ENCODE assay signal across 11 cellular contexts in genomic region chr14:103854822-103855733, GRCh38. TPM values are rescaled to one million over a fixed set of nuclear protein-coding genes. Genes with fewer than 3 reads are reported as not detected.
A peak's percentile ranks its signal among the peaks of the same experiment; 100 is the strongest.
DNase-seq lines count a peak whose midpoint lies in the region; ATAC-seq and TF ChIP-seq lines count a peak whose summit lies in the region.
"Had no signal": no experiment of that assay in that cellular context is flagged by ENCODE, and none has a peak within 500 bp of the region (broad histone marks: within the 10 kb centered on the region; RNA-seq: fewer than 3 reads in every experiment).

No MANE protein-coding gene starts in this region.

- no peak overlapping the region for H3K27ac Mint-ChIP-seq in Caco-2 (ENCODE audit: unreplicated experiment)
- H3K27ac Mint-ChIP-seq: activated naive CD8-positive, alpha-beta T cell had no signal

- peaks cover 8% of the 10 kb centered on the region for H3K4me1 Mint-ChIP-seq in Caco-2 (ENCODE audit: low read depth, unreplicated experiment)
- H3K4me1 Mint-ChIP-seq: immature natural killer cell had no signal

- H3K36me3 ChIP-seq in Caco-2 (ENCODE audit: control insufficient read depth, insufficient read depth, low read length) (no peaks in the 10 kb centered on the region), mucosa of rectum (ENCODE audit: control insufficient read depth in 2 of 2, insufficient read depth in 2 of 2, low read length in 2 of 2) (no peaks in the 10 kb centered on the region)

- no peak for ATAC-seq in HG02970 (IDR thresholded peaks at IDR 0.05; ENCODE audit: low FRiP score, unreplicated experiment)
- no peak for ATAC-seq in activated CD4-positive, CD25-positive, alpha-beta regulatory T cell treated with anti-CD3 and anti-CD28 coated beads, Interleukin-2, amount 50 U/mL, for 24 hours
- ATAC-seq: Panc1 had no signal

- no peak for TF ChIP-seq CTCF in Caco-2 (IDR thresholded peaks at IDR 0.05; ENCODE audit: insufficient read depth in 1 of 2, low read depth in 1 of 2, low read length in 1 of 2, severe bottlenecking in 1 of 2, unreplicated experiment in 1 of 2)

- H3K27ac ChIP-seq in mucosa of rectum (ENCODE audit: low read depth in 2 of 2, low read length in 2 of 2), result peak overlapping the region; percentile 32 to 51

- no peaks in the 10 kb centered on the region for H3K36me3 Mint-ChIP-seq in Caco-2 (ENCODE audit: insufficient read depth, unreplicated experiment)
- H3K36me3 Mint-ChIP-seq: activated naive CD8-positive, alpha-beta T cell; immature natural killer cell had no signal

- H3K4me1 ChIP-seq in Caco-2, result peaks cover 14% of the 10 kb centered on the region
- peaks cover 11 to 12% of the 10 kb centered on the region in 2 donors for H3K4me1 ChIP-seq in mucosa of rectum (ENCODE audit: control insufficient read depth in 2 of 2, insufficient read depth in 2 of 2, low read length in 2 of 2)

- H3K27me3 ChIP-seq in Caco-2 (replicated peaks; ENCODE audit: control insufficient read depth, insufficient read depth, low read length) (no peaks in the 10 kb centered on the region), mucosa of rectum (ENCODE audit: control insufficient read depth in 2 of 2, insufficient read depth in 2 of 2, low read length in 2 of 2) (no peaks in the 10 kb centered on the region)

- H3K4me3 ChIP-seq in Caco-2 (ENCODE audit: low read depth, low read length), result no peak overlapping the region
- no peak overlapping the region for H3K4me3 ChIP-seq in mucosa of rectum (ENCODE audit: low read length in 2 of 2)

- CTCF ChIA-PET in Caco-2 (lab: Charles Lee), result interaction anchor here (0.6 kb wide), 2 partner anchors 27 to 43 kb away, joined by 4 read pairs; no protein-coding TSS in a partner anchor

- intact Hi-C loops in Caco-2 (cut with micrococcal nuclease; ENCODE audit: unreplicated experiment), result no loop called here

- no peaks in the 10 kb centered on the region for H3K27me3 Mint-ChIP-seq in Caco-2 (ENCODE audit: insufficient read depth, unreplicated experiment)
- H3K27me3 Mint-ChIP-seq: activated naive CD8-positive, alpha-beta T cell had no signal

- H3K4me3 Mint-ChIP-seq in Caco-2 (ENCODE audit: unreplicated experiment), result no peak overlapping the region
- H3K4me3 Mint-ChIP-seq: activated naive CD8-positive, alpha-beta T cell; immature natural killer cell had no signal

- no peaks in the 10 kb centered on the region for H3K9me3 ChIP-seq in Caco-2
- no peaks in the 10 kb centered on the region for H3K9me3 ChIP-seq in mucosa of rectum (ENCODE audit: control insufficient read depth in 2 of 2, low read length in 2 of 2)

- no TSS peak for BruUV-seq in Caco-2 (replicated peaks; lab: Mats Ljungman, UMichigan)

- no peaks in the 10 kb centered on the region for H3K9me3 Mint-ChIP-seq in Caco-2 (ENCODE audit: unreplicated experiment)
- H3K9me3 Mint-ChIP-seq: immature natural killer cell had no signal

- H3K9ac ChIP-seq in mucosa of rectum (ENCODE audit: low read depth in 1 of 2, low read length in 2 of 2), result peak overlapping the region in 1 of 2 donors; percentile 53

- POLR2A ChIA-PET in Caco-2 (lab: Charles Lee), result interaction anchor here (0.6 kb wide), 1 partner anchor 9 kb away, joined by 3 read pairs; no protein-coding TSS in a partner anchor

- peak; percentile 55 to 56 for DNase-seq in Caco-2
- DNase-seq in NCI-H2107 treated with DMSO at 0.1 percent for 48 hours (lab: John Stamatoyannopoulos, UW; ENCODE audit: unreplicated experiment), result peak; percentile 72
- DNase-seq in dermis blood vessel endothelial cell, result peak; percentile 57
- no peak for DNase-seq in stimulated activated CD4-positive, alpha-beta T cell treated with anti-CD3 and anti-CD28 coated beads, Interleukin-2, amount 100 ng/mL, for 48 hours
- DNase-seq in SW 1271 (lab: John Stamatoyannopoulos, UW), result no peak
- DNase-seq: immature natural killer cell had no signal

RNA-seq across cellular contexts. Expression of gene PPP1R13B, which starts 7.7 kb away (rescaled TPM):
- total RNA-seq in Caco-2 (2022) (15.8 and 16.7 TPM in 2 replicates), dermis blood vessel endothelial cell (20.9 and 27.5 TPM in 2 replicates)

Comparison
In these comparisons a context has a peak if more than half of its experiments do, and no peak if none do; other contexts are left out.
1. DNase-seq: peak in Caco-2 (2 of 2), NCI-H2107 treated with DMSO at 0.1 percent for 48 hours (single experiment) and dermis blood vessel endothelial cell (single experiment); none in stimulated activated CD4-positive, alpha-beta T cell treated with anti-CD3 and anti-CD28 coated beads, Interleukin-2, amount 100 ng/mL, for 48 hours (0 of 2) and SW 1271 (0 of 2).